ENCODE assay signal across 22 cellular contexts in the genomic region with DNA sequence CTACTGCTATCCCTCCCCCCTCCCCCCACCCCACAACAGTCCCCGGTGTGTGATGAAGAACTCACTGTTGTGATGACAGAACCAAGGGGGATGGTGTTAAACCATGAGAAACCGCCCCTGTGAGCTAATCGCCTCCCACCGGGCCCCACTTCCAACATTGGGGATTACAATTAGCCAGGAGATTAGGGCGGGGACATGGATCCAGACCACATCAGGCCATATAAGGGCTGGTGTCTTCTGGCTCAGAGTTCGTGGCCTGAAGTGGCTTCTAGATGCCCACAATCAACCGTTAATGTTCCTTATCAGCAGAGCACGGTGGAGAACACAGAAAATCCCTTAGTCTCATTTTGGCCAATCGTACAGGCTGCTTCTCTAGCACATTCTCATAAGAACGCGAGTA. TPM values are rescaled to one million over a fixed set of nuclear protein-coding genes. Genes with fewer than 3 reads are reported as not detected.
"Had no signal": no experiment of that assay in that cellular context is flagged by ENCODE, and none has a peak within 500 bp of the region (broad histone marks: within the 10 kb centered on the region; RNA-seq: fewer than 3 reads in every experiment).

No MANE protein-coding gene starts in this region.

- H3K27ac ChIP-seq: ascending aorta, PC-9, VCaP had no signal

- H3K4me1 Mint-ChIP-seq: activated CD4-positive, alpha-beta memory T cell treated with anti-CD3 and anti-CD28 coated beads, Interleukin-2, amount 10 ng/mL, durations not matched to agents 7 days and 5 days; activated CD4-positive, alpha-beta T cell treated with anti-CD3 and anti-CD28 coated beads for 36 hours had no signal

- H3K4me3 ChIP-seq: ascending aorta, MG63, PC-9 had no signal

- H3K27ac Mint-ChIP-seq: activated CD4-positive, alpha-beta memory T cell treated with anti-CD3 and anti-CD28 coated beads, Interleukin-2, amount 10 ng/mL, durations not matched to agents 7 days and 5 days; activated CD4-positive, alpha-beta T cell treated with anti-CD3 and anti-CD28 coated beads for 36 hours; activated naive CD4-positive, alpha-beta T cell treated with anti-CD3 and anti-CD28 coated beads, Interleukin-2, amount 50 U/mL, for 72 hours; activated naive CD8-positive, alpha-beta T cell treated with anti-CD3 and anti-CD28 coated beads, Interleukin-2, amount 50 U/mL, for 24 hours had no signal

- H3K36me3 Mint-ChIP-seq: activated naive CD4-positive, alpha-beta T cell treated with anti-CD3 and anti-CD28 coated beads, Interleukin-2, amount 50 U/mL, for 72 hours; brain had no signal

- H3K9me3 ChIP-seq: ascending aorta, MG63 had no signal

- H3K27me3 ChIP-seq: ascending aorta, MG63 had no signal

- ATAC-seq: activated CD4-positive, alpha-beta T cell treated with anti-CD3 and anti-CD28 coated beads for 36 hours; activated naive CD4-positive, alpha-beta T cell treated with anti-CD3 and anti-CD28 coated beads, Interleukin-2, amount 50 U/mL, for 72 hours; activated naive CD8-positive, alpha-beta T cell treated with anti-CD3 and anti-CD28 coated beads, Interleukin-2, amount 50 U/mL, for 24 hours; activated T-cell treated with anti-CD3 and anti-CD28 coated beads, Interleukin-2, amount 50 U/mL, for 4 hours had no signal

- H3K36me3 ChIP-seq: ascending aorta, MG63 had no signal

- H2AFZ ChIP-seq: PC-9 had no signal

- H3K4me3 Mint-ChIP-seq: activated CD4-positive, alpha-beta memory T cell treated with anti-CD3 and anti-CD28 coated beads, Interleukin-2, amount 10 ng/mL, durations not matched to agents 7 days and 5 days; activated CD4-positive, alpha-beta T cell treated with anti-CD3 and anti-CD28 coated beads for 36 hours; activated naive CD8-positive, alpha-beta T cell treated with anti-CD3 and anti-CD28 coated beads, Interleukin-2, amount 50 U/mL, for 24 hours; activated T-cell treated with anti-CD3 and anti-CD28 coated beads, Interleukin-2, amount 50 U/mL, for 4 hours; brain had no signal

- H3K4me2 ChIP-seq: PC-9 had no signal

- DNase-seq: activated CD4-positive, alpha-beta memory T cell treated with anti-CD3 and anti-CD28 coated beads, Interleukin-2, amount 10 ng/mL, durations not matched to agents 7 days and 5 days; activated CD4-positive, alpha-beta T cell treated with anti-CD3 and anti-CD28 coated beads for 36 hours; activated CD4-positive, alpha-beta T cell treated with anti-CD3 and anti-CD28 coated beads, Interleukin-2, amount 50 U/mL, for 1 hour; activated effector memory CD4-positive, alpha-beta T cell treated with anti-CD3 and anti-CD28 coated beads, Interleukin-2, amount 50 U/mL, for 16 hours; activated naive CD4-positive, alpha-beta T cell treated with Interleukin-2 at 50 U/mL for 16 hours; activated naive CD8-positive, alpha-beta T cell treated with anti-CD3 and anti-CD28 coated beads, Interleukin-2, amount 50 U/mL, for 24 hours; activated T-cell treated with anti-CD3 and anti-CD28 coated beads, Interleukin-2, amount 50 U/mL, for 4 hours; amniotic stem cell; MG63; NCI-H146; NCI-H1930; NCI-H2227 treated with DMSO at 0.1 percent for 48 hours; NCI-H446 treated with DMSO at 0.1 percent for 48 hours; NCI-H526 treated with DMSO at 0.1 percent for 48 hours; PC-9; SHP77 treated with DMSO at 0.1 percent for 48 hours; T-helper 2 cell; T1000 had no signal

- H3K9me3 Mint-ChIP-seq: activated CD4-positive, alpha-beta memory T cell treated with anti-CD3 and anti-CD28 coated beads, Interleukin-2, amount 10 ng/mL, durations not matched to agents 7 days and 5 days; activated naive CD4-positive, alpha-beta T cell treated with anti-CD3 and anti-CD28 coated beads, Interleukin-2, amount 50 U/mL, for 72 hours; activated naive CD8-positive, alpha-beta T cell treated with anti-CD3 and anti-CD28 coated beads, Interleukin-2, amount 50 U/mL, for 24 hours; activated T-cell treated with anti-CD3 and anti-CD28 coated beads, Interleukin-2, amount 50 U/mL, for 4 hours had no signal

RNA-seq across cellular contexts. Expression of gene MAS1, which starts 11.0 kb away (rescaled TPM):
- total RNA-seq: activated CD4-positive, alpha-beta memory T cell treated with anti-CD3 and anti-CD28 coated beads, Interleukin-2, amount 10 ng/mL, durations not matched to agents 7 days and 5 days; activated CD4-positive, alpha-beta T cell treated with anti-CD3 and anti-CD28 coated beads for 36 hours; activated T-cell treated with anti-CD3 and anti-CD28 coated beads, Interleukin-2, amount 50 U/mL, for 4 hours; ascending aorta; PC-9 had no signal
